ENCODE assay signal across 13 cellular contexts in genomic region chr14:74596747-74597456, GRCh38. TPM values are rescaled to one million over a fixed set of nuclear protein-coding genes. Genes with fewer than 3 reads are reported as not detected.
DNase-seq lines count a peak whose midpoint lies in the region; ATAC-seq, FAIRE-seq and TF ChIP-seq lines count a peak whose summit lies in the region.
"Had no signal": no experiment of that assay in that cellular context is flagged by ENCODE, and none has a peak within 500 bp of the region (broad histone marks: within the 10 kb centered on the region; RNA-seq: fewer than 3 reads in every experiment).

No MANE protein-coding gene starts in this region.

- H3K27ac ChIP-seq in gastroesophageal sphincter: peak overlapping the region in 3 of 4 donors; percentile 50 to 80 (median 79)
- no peak overlapping the region for H3K27ac ChIP-seq in psoas muscle

- no peak for TF ChIP-seq POLR2A in gastroesophageal sphincter (IDR thresholded peaks at IDR 0.05)

- H3K9me3 ChIP-seq in gastroesophageal sphincter (no peaks in the 10 kb centered on the region), psoas muscle (no peaks in the 10 kb centered on the region)

- no peak for TF ChIP-seq EP300 in gastroesophageal sphincter (IDR thresholded peaks at IDR 0.05)

- no peak overlapping the region for H3K4me3 ChIP-seq in AG10803 (ENCODE audit: low read length)
- no peak overlapping the region for H3K4me3 ChIP-seq in gastroesophageal sphincter
- H3K4me3 ChIP-seq in psoas muscle: no peak overlapping the region

- H3K4me1 ChIP-seq in gastroesophageal sphincter (peaks cover 3 to 89% (median 50%) of the 10 kb centered on the region in 3 donors), psoas muscle (peaks cover 21% of the 10 kb centered on the region)

- peaks cover 0 to 4% of the 10 kb centered on the region in 2 donors for H3K36me3 ChIP-seq in gastroesophageal sphincter
- peaks cover 0 to under 1% of the 10 kb centered on the region in 2 donors for H3K36me3 ChIP-seq in psoas muscle (ENCODE audit: insufficient read depth in 1 of 2, low read depth in 1 of 2)

- no peaks in the 10 kb centered on the region for H3K27me3 ChIP-seq in gastroesophageal sphincter
- no peaks in the 10 kb centered on the region for H3K27me3 ChIP-seq in psoas muscle (ENCODE audit: insufficient read depth in 3 of 3, low read length in 2 of 3)

- peak; percentile 93 for DNase-seq in AG10803 (ENCODE audit: low read depth)
- peak; percentile 89 for DNase-seq in amniotic epithelial cell (ENCODE audit: low read depth)
- DNase-seq in psoas muscle: peak; percentile 40 to 43
- DNase-seq in stimulated activated naive CD8-positive, alpha-beta T cell treated with anti-CD3 and anti-CD28 coated beads, Interleukin-15, Interleukin-2, amounts not matched to agents 100 U/mL and 50 U/mL, for 24 hours: no peak
- DNase-seq in urothelium cell line (ENCODE audit: low spot score): no peak
- no peak for DNase-seq in NCI-H524 (lab: John Stamatoyannopoulos, UW)
- DNase-seq: activated B cell treated with CpG ODN at 0.5 μM for 24 hours, activated T-cell treated with anti-CD3 and anti-CD28 coated beads for 4 hours, KG1, left colon, NCI-H146 had no signal

- no peak for TF ChIP-seq CTCF in AG10803 (conservative IDR thresholded peaks at IDR 0.05; ENCODE audit: low read length)
- TF ChIP-seq CTCF in gastroesophageal sphincter (IDR thresholded peaks at IDR 0.05): no peak
- no peak for TF ChIP-seq CTCF in psoas muscle (IDR thresholded peaks at IDR 0.05)

- FAIRE-seq in urothelium cell line (lab: Jason Lieb, UNC): no peak

- intact Hi-C loops in psoas muscle (cut with DNase I): no loop called here

- peak; percentile 36 for ATAC-seq in gastroesophageal sphincter
- ATAC-seq in psoas muscle: peak in 3 of 4 donors; percentile 19 to 34 (median 28)
- ATAC-seq in stimulated activated naive CD8-positive, alpha-beta T cell treated with anti-CD3 and anti-CD28 coated beads, Interleukin-15, Interleukin-2, amounts not matched to agents 100 U/mL and 50 U/mL, for 24 hours: no peak
- ATAC-seq in HG03039 (IDR thresholded peaks at IDR 0.05; ENCODE audit: unreplicated experiment): no peak
- ATAC-seq: left colon had no signal

- WGBS in gastroesophageal sphincter (ENCODE audit: low coverage in 1 of 2), 2 donors: 32 to 49% methylated on average over 8 to 9 of the region's 12 CpGs
- WGBS in psoas muscle, 3 donors: 55 to 62% (median 59%) methylated on average over 12 of the region's 12 CpGs

RNA-seq across cellular contexts. Expression of gene LTBP2, which starts 15.1 kb away (rescaled TPM):
- 100 to 1,000 TPM in 1 of 4 donors, 10 to 100 TPM in 3; 45.9 to 158 (median 88.4) TPM for total RNA-seq in gastroesophageal sphincter
- total RNA-seq in psoas muscle: 10 to 100 TPM; 11.8 to 51.4 (median 24.2) TPM
- 1 to 10 TPM; 2.4 to 6.1 (median 3.2) TPM for polyA plus RNA-seq in psoas muscle

Comparison
In these comparisons a context has a peak if more than half of its experiments do, and no peak if none do; other contexts are left out.
1. DNase-seq: peak in AG10803 (single experiment), amniotic epithelial cell (single experiment) and psoas muscle (2 of 2); none in stimulated activated naive CD8-positive, alpha-beta T cell treated with anti-CD3 and anti-CD28 coated beads, Interleukin-15, Interleukin-2, amounts not matched to agents 100 U/mL and 50 U/mL, for 24 hours (single experiment), urothelium cell line (single experiment) and NCI-H524 (0 of 2).
2. ATAC-seq: peak in gastroesophageal sphincter (single experiment) and psoas muscle (3 of 4); none in stimulated activated naive CD8-positive, alpha-beta T cell treated with anti-CD3 and anti-CD28 coated beads, Interleukin-15, Interleukin-2, amounts not matched to agents 100 U/mL and 50 U/mL, for 24 hours (single experiment) and HG03039 (single experiment).